17 cellular contexts compared by ENCODE assay signal in genomic region chr21:45865106-45865835, GRCh38.
A peak's percentile ranks its signal among the peaks of the same experiment; 100 is the strongest.
DNase-seq lines count a peak whose midpoint lies in the region; ATAC-seq, FAIRE-seq and TF ChIP-seq lines count a peak whose summit lies in the region.
"Had no signal": no experiment of that assay in that cellular context is flagged by ENCODE, and none has a peak within 500 bp of the region (broad histone marks: within the 10 kb centered on the region; RNA-seq: fewer than 3 reads in every experiment).

No MANE protein-coding gene starts in this region.

- H3K4me3 Mint-ChIP-seq in activated CD4-positive, alpha-beta memory T cell treated with anti-CD3 and anti-CD28 coated beads for 36 hours = no peak overlapping the region
- H3K4me3 Mint-ChIP-seq: central memory CD8-positive, alpha-beta T cell had no signal

- H3K4me3 ChIP-seq in BJ (ENCODE audit: low read depth, low read length) = no peak overlapping the region
- H3K4me3 ChIP-seq in bronchial epithelial cell (ENCODE audit: low read depth, low read length) = no peak overlapping the region
- H3K4me3 ChIP-seq in lower lobe of right lung = no peak overlapping the region
- H3K4me3 ChIP-seq: GM12878 had no signal

- POLR2A ChIA-PET in BJ (lab: Charles Lee) = no interaction called here
- POLR2A ChIA-PET in activated CD4-positive, alpha-beta memory T cell treated with anti-CD3 and anti-CD28 coated beads for 36 hours (lab: Charles Lee) = no interaction called here

- peak; percentile 63 for DNase-seq in BJ (ENCODE audit: low read depth)
- peak; percentile 74 for DNase-seq in HTR-8/SVneo (ENCODE audit: insufficient read length, low spot score)
- DNase-seq in bronchial epithelial cell (ENCODE audit: low read depth) = peak; percentile 49
- DNase-seq in lower lobe of right lung = peak; percentile 28
- no peak for DNase-seq in activated CD4-positive, alpha-beta memory T cell treated with anti-CD3 and anti-CD28 coated beads for 36 hours
- no peak for DNase-seq in cerebellar nuclear complex (lab: John Stamatoyannopoulos, UW)
- no peak for DNase-seq in DMS79 treated with DMSO at 0.1 percent for 48 hours (lab: John Stamatoyannopoulos, UW)
- DNase-seq: activated T-cell treated with anti-CD3 and anti-CD28 coated beads, Interleukin-2, amount 50 U/mL, for 48 hours; foreskin melanocyte; MM.1S; NCI-H2227 treated with DMSO at 0.1 percent for 48 hours; stimulated activated CD4-positive, alpha-beta T cell treated with anti-CD3 and anti-CD28 coated beads, Interleukin-2, amount 100 ng/mL, for 24 hours; stimulated activated naive CD4-positive, alpha-beta T cell had no signal

- no peaks in the 10 kb centered on the region for H3K27me3 ChIP-seq in BJ (ENCODE audit: control insufficient read depth, insufficient read depth, low read length)
- no peaks in the 10 kb centered on the region for H3K27me3 ChIP-seq in bronchial epithelial cell (ENCODE audit: control insufficient read depth, insufficient read depth, low read length)
- H3K27me3 ChIP-seq in lower lobe of right lung (ENCODE audit: low read depth) = no peaks in the 10 kb centered on the region
- H3K27me3 ChIP-seq: neutrophil had no signal

- no peaks in the 10 kb centered on the region for H3K9me3 Mint-ChIP-seq in activated CD4-positive, alpha-beta memory T cell treated with anti-CD3 and anti-CD28 coated beads for 36 hours
- H3K9me3 Mint-ChIP-seq: central memory CD8-positive, alpha-beta T cell had no signal

- H3K27ac Mint-ChIP-seq in activated CD4-positive, alpha-beta memory T cell treated with anti-CD3 and anti-CD28 coated beads for 36 hours = no peak overlapping the region

- no peaks in the 10 kb centered on the region for H3K27me3 Mint-ChIP-seq in activated CD4-positive, alpha-beta memory T cell treated with anti-CD3 and anti-CD28 coated beads for 36 hours

- ATAC-seq in lower lobe of right lung (no peak), GM18517 (IDR thresholded peaks at IDR 0.05; ENCODE audit: unreplicated experiment) (no peak)
- ATAC-seq: GM12878 had no signal

- no peak for TF ChIP-seq CTCF in BJ (IDR thresholded peaks at IDR 0.05; ENCODE audit: insufficient read depth, low read depth, low read length)
- no peak for TF ChIP-seq CTCF in bronchial epithelial cell (IDR thresholded peaks at IDR 0.05; ENCODE audit: insufficient read depth, low read length, severe bottlenecking)
- no peak for TF ChIP-seq CTCF in lower lobe of right lung (IDR thresholded peaks at IDR 0.05)

- CTCF ChIA-PET in BJ (lab: Yijun Ruan, JAX) = no interaction called here
- CTCF ChIA-PET in activated CD4-positive, alpha-beta memory T cell treated with anti-CD3 and anti-CD28 coated beads for 36 hours (lab: Charles Lee) = no interaction called here

- H3K9me3 ChIP-seq in lower lobe of right lung = no peaks in the 10 kb centered on the region
- H3K9me3 ChIP-seq: neutrophil had no signal

- H3K4me1 Mint-ChIP-seq in activated CD4-positive, alpha-beta memory T cell treated with anti-CD3 and anti-CD28 coated beads for 36 hours (ENCODE audit: low read depth) = no peaks in the 10 kb centered on the region
- H3K4me1 Mint-ChIP-seq: central memory CD8-positive, alpha-beta T cell had no signal

- peak; percentile 92 for FAIRE-seq in HTR-8/SVneo (lab: Jason Lieb, UNC)
- FAIRE-seq in bronchial epithelial cell (lab: Jason Lieb, UNC) = no peak
- FAIRE-seq: GM12878 had no signal

- no peaks in the 10 kb centered on the region for H3K36me3 Mint-ChIP-seq in activated CD4-positive, alpha-beta memory T cell treated with anti-CD3 and anti-CD28 coated beads for 36 hours

- no peaks in the 10 kb centered on the region for H3K36me3 ChIP-seq in BJ (ENCODE audit: control insufficient read depth, insufficient read depth, low read length)
- H3K36me3 ChIP-seq in bronchial epithelial cell (ENCODE audit: control insufficient read depth, insufficient read depth, low read length) = no peaks in the 10 kb centered on the region
- no peaks in the 10 kb centered on the region for H3K36me3 ChIP-seq in lower lobe of right lung

- no peak overlapping the region for H3K27ac ChIP-seq in lower lobe of right lung
- H3K27ac ChIP-seq: neutrophil had no signal

- no peaks in the 10 kb centered on the region for H3K4me1 ChIP-seq in lower lobe of right lung

- intact Hi-C loops in lower lobe of right lung (cut with DNase I) = no loop called here
- intact Hi-C loops in activated CD4-positive, alpha-beta memory T cell treated with anti-CD3 and anti-CD28 coated beads for 36 hours (cut with micrococcal nuclease) = no loop called here

Comparison
In these comparisons a context has a peak if more than half of its experiments do, and no peak if none do; other contexts are left out.
1. DNase-seq: peak in BJ (single experiment), HTR-8/SVneo (single experiment), bronchial epithelial cell (single experiment) and lower lobe of right lung (single experiment); none in activated CD4-positive, alpha-beta memory T cell treated with anti-CD3 and anti-CD28 coated beads for 36 hours (single experiment), cerebellar nuclear complex (0 of 2) and DMS79 treated with DMSO at 0.1 percent for 48 hours (single experiment).